ENCODE assay signal across 1 cellular context in the genomic region with DNA sequence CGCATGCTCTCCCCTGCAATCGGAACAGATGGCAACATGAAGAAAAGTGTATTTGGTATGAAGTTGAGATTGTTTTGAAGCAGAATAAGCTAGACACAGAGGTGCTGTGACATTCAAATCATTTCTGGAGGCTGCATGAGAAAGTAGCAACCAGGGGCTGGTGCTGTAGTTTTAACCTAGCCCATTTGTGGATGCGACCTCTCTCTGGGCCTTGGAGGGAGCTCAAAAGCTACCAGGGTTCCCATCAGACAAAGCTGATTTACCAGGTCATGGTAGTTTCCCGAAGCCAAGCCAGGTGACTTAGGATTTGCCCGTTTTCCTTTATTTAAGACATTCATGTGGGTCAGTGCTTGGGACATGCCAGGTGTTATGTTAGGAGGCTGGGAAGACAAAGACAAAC.
TF ChIP-seq lines count a peak whose summit lies in the region.

No MANE protein-coding gene starts in this region.

TF ChIP-seq in HepG2, 621 proteins besides CTCF, POLR2A, EP300 and RAD21 (continued from another document):
- TF ChIP-seq, protein P1, sequence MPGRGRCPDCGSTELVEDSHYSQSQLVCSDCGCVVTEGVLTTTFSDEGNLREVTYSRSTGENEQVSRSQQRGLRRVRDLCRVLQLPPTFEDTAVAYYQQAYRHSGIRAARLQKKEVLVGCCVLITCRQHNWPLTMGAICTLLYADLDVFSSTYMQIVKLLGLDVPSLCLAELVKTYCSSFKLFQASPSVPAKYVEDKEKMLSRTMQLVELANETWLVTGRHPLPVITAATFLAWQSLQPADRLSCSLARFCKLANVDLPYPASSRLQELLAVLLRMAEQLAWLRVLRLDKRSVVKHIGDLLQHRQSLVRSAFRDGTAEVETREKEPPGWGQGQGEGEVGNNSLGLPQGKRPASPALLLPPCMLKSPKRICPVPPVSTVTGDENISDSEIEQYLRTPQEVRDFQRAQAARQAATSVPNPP (CRISPR knock-in tag; IDR thresholded peaks at IDR 0.05) = no peak
- TF ChIP-seq ZNF709 (CRISPR knock-in tag; IDR thresholded peaks at IDR 0.05) (no peak), ZNF138 (CRISPR knock-in tag; IDR thresholded peaks at IDR 0.05; ENCODE audit: low read depth) (no peak)
